Comparison of ENCODE assay signal across 23 cellular contexts in genomic region chr2:111108745-111109271, GRCh38.
"Had no signal": no experiment of that assay in that cellular context is flagged by ENCODE, and none has a peak within 500 bp of the region (broad histone marks: within the 10 kb centered on the region; RNA-seq: fewer than 3 reads in every experiment).

No MANE protein-coding gene starts in this region.

- ATAC-seq: activated CD4-positive, alpha-beta T cell treated with anti-CD3 and anti-CD28 coated beads for 36 hours; activated T-helper 17 cell treated with anti-CD3 and anti-CD28 coated beads, Interleukin-2, amount 50 U/mL, for 72 hours had no signal

- H3K4me1 ChIP-seq: SJCRH30 had no signal

- H3K36me3 ChIP-seq: cardiac muscle cell, SJCRH30 had no signal

- H3K4me2 ChIP-seq: SK-N-SH had no signal

- H3K9me3 ChIP-seq: SJCRH30, SK-N-SH had no signal

- H3K36me3 Mint-ChIP-seq: activated naive CD8-positive, alpha-beta T cell; brain had no signal

- H3K27ac Mint-ChIP-seq: activated CD4-positive, alpha-beta memory T cell treated with anti-CD3 and anti-CD28 coated beads, Interleukin-2, amount 10 ng/mL, durations not matched to agents 7 days and 5 days; activated CD4-positive, alpha-beta T cell treated with anti-CD3 and anti-CD28 coated beads for 36 hours; activated naive CD4-positive, alpha-beta T cell treated with anti-CD3 and anti-CD28 coated beads for 36 hours; activated naive CD8-positive, alpha-beta T cell; activated T-helper 17 cell treated with anti-CD3 and anti-CD28 coated beads, Interleukin-2, amount 50 U/mL, for 72 hours; brain had no signal

- H3K4me3 ChIP-seq: cardiac muscle cell, SJCRH30 had no signal

- H3K9me2 ChIP-seq: SK-N-SH had no signal

- H3K9ac ChIP-seq: SK-N-SH had no signal

- H3K27me3 ChIP-seq: cardiac muscle cell, SJCRH30 had no signal

- H3K27ac ChIP-seq: cardiac muscle cell, SJCRH30, VCaP had no signal

- DNase-seq: activated CD4-positive, alpha-beta memory T cell treated with anti-CD3 and anti-CD28 coated beads, Interleukin-2, amount 10 ng/mL, durations not matched to agents 7 days and 5 days; activated CD4-positive, alpha-beta T cell treated with anti-CD3 and anti-CD28 coated beads for 36 hours; activated CD4-positive, alpha-beta T cell treated with anti-CD3 and anti-CD28 coated beads, Interleukin-2, amount 50 U/mL, for 1 hour; activated gamma-delta T cell; activated naive CD4-positive, alpha-beta T cell treated with anti-CD3 and anti-CD28 coated beads for 36 hours; activated T-cell treated with anti-CD3 and anti-CD28 coated beads for 4 hours; activated T-cell treated with anti-CD3 and anti-CD28 coated beads, Interleukin-2, amount 50 U/mL, for 48 hours; amygdala; Kasumi-1; NCI-H1048; NCI-H146; NCI-H187 treated with DMSO at 0.1 percent for 48 hours; NCI-H446; NCI-H524; Right ventricle myocardium superior; SJCRH30; SK-N-SH; T-helper 1 cell had no signal

- H3K9me3 Mint-ChIP-seq: activated CD4-positive, alpha-beta memory T cell treated with anti-CD3 and anti-CD28 coated beads, Interleukin-2, amount 10 ng/mL, durations not matched to agents 7 days and 5 days; activated naive CD4-positive, alpha-beta T cell treated with anti-CD3 and anti-CD28 coated beads for 36 hours; activated T-helper 17 cell treated with anti-CD3 and anti-CD28 coated beads, Interleukin-2, amount 50 U/mL, for 72 hours; brain had no signal

- H3K4me1 Mint-ChIP-seq: activated CD4-positive, alpha-beta memory T cell treated with anti-CD3 and anti-CD28 coated beads, Interleukin-2, amount 10 ng/mL, durations not matched to agents 7 days and 5 days; brain had no signal

- H3K4me3 Mint-ChIP-seq: activated CD4-positive, alpha-beta memory T cell treated with anti-CD3 and anti-CD28 coated beads, Interleukin-2, amount 10 ng/mL, durations not matched to agents 7 days and 5 days; activated CD4-positive, alpha-beta T cell treated with anti-CD3 and anti-CD28 coated beads for 36 hours; activated naive CD4-positive, alpha-beta T cell treated with anti-CD3 and anti-CD28 coated beads for 36 hours; activated naive CD8-positive, alpha-beta T cell; activated T-helper 17 cell treated with anti-CD3 and anti-CD28 coated beads, Interleukin-2, amount 50 U/mL, for 72 hours; brain had no signal
